In genomic region chr20:50504231-50504823, GRCh38 we compare ENCODE assay signal across 11 cellular contexts. TPM values are rescaled to one million over a fixed set of nuclear protein-coding genes. Genes with fewer than 3 reads are reported as not detected.
A peak's percentile ranks its signal among the peaks of the same experiment; 100 is the strongest.
DNase-seq lines count a peak whose midpoint lies in the region; ATAC-seq, FAIRE-seq and TF ChIP-seq lines count a peak whose summit lies in the region.
"Had no signal": no experiment of that assay in that cellular context is flagged by ENCODE, and none has a peak within 500 bp of the region (broad histone marks: within the 10 kb centered on the region; RNA-seq: fewer than 3 reads in every experiment).

No MANE protein-coding gene starts in this region.

- H3K9me3 ChIP-seq in DND-41 (ENCODE audit: insufficient read depth, low read length, severe bottlenecking) (no peaks in the 10 kb centered on the region), PC-3 (ENCODE audit: low read length) (no peaks in the 10 kb centered on the region), pancreas (no peaks in the 10 kb centered on the region)

- H4K20me1 ChIP-seq in DND-41 (ENCODE audit: insufficient read depth, low read length): no peaks in the 10 kb centered on the region
- H4K20me1 ChIP-seq in PC-3 (ENCODE audit: low read length): no peaks in the 10 kb centered on the region

- no peaks in the 10 kb centered on the region for H3K9me2 ChIP-seq in PC-3 (replicated peaks; ENCODE audit: low read length)

- peak; percentile 22 for TF ChIP-seq CTCF in DND-41 (IDR thresholded peaks at IDR 0.05; ENCODE audit: borderline replicate concordance, extremely low read depth, low read length, poor library complexity, severe bottlenecking)
- peak; percentile 39; the same call in 1 of the 2 replicates for TF ChIP-seq CTCF in PC-3 (conservative IDR thresholded peaks at IDR 0.05; ENCODE audit: low read depth, low read length)
- peak; percentile 15 for TF ChIP-seq CTCF in fibroblast of mammary gland (conservative IDR thresholded peaks at IDR 0.05; ENCODE audit: control insufficient read depth, insufficient read depth, low read depth, low read length)
- no peak for TF ChIP-seq CTCF in pancreas (IDR thresholded peaks at IDR 0.05)

- no peaks in the 10 kb centered on the region for H3F3A ChIP-seq in PC-3 (ENCODE audit: low read length, unreplicated experiment)

- H3K4me1 ChIP-seq in DND-41 (ENCODE audit: insufficient read depth, low read length): peaks cover 2% of the 10 kb centered on the region
- H3K4me1 ChIP-seq in PC-3 (ENCODE audit: insufficient read depth, low read length): peaks cover under 1% of the 10 kb centered on the region
- H3K4me1 ChIP-seq in pancreas: no peaks in the 10 kb centered on the region

- no peak overlapping the region for H3K4me3 ChIP-seq in DND-41 (ENCODE audit: low read depth in 1 of 2, low read length in 2 of 2)
- H3K4me3 ChIP-seq in PC-3 (ENCODE audit: low read length): no peak overlapping the region
- no peak overlapping the region for H3K4me3 ChIP-seq in fibroblast of mammary gland (ENCODE audit: control insufficient read depth, low read depth, low read length)
- no peak overlapping the region for H3K4me3 ChIP-seq in pancreas

- POLR2A ChIA-PET in PC-3 (lab: Charles Lee; ENCODE audit: unreplicated experiment): interaction anchor here (0.5 to 0.6 kb wide), 2 partner anchors 18 to 189 kb away, joined by 4 read pairs; no protein-coding TSS in a partner anchor

- 54 to 57% methylated on average over 4 of the region's 4 CpGs for WGBS in pancreas, 2 donors

- intact Hi-C loops in PC-3 (cut with micrococcal nuclease) (loop anchor here (1.0 kb wide), 2 partner anchors 72 to 76 kb away; no protein-coding TSS in a partner anchor), pancreas (cut with DNase I) (no loop called here)

- H3K9ac ChIP-seq in DND-41 (ENCODE audit: low read depth, low read length) (no peak overlapping the region), PC-3 (ENCODE audit: low read length) (no peak overlapping the region)

- no TSS peak for BruUV-seq in PC-3 (replicated peaks; lab: Mats Ljungman, UMichigan)

- CTCF ChIA-PET in PC-3 (lab: Charles Lee): interaction anchor here (0.8 to 1.2 kb wide), 4 partner anchors 21 to 72 kb away, joined by 3 to 7 read pairs (median 4); no protein-coding TSS in a partner anchor

- no peak overlapping the region for H3K27ac ChIP-seq in DND-41 (ENCODE audit: low read length)
- H3K27ac ChIP-seq in PC-3 (ENCODE audit: low read length): no peak overlapping the region
- no peak overlapping the region for H3K27ac ChIP-seq in pancreas

- DNase-seq in DND-41 (no peak), PC-3 (no peak), fibroblast of mammary gland (ENCODE audit: low read depth) (peak; percentile 73), pancreas (no peak), GM19238 (ENCODE audit: insufficient read length, low spot score) (no peak), superior temporal gyrus (ENCODE audit: extremely low spot score) (no peak), SIG-M5 treated with dmso at 0.1 percent for 504 hours (lab: John Stamatoyannopoulos, UW; ENCODE audit: unreplicated experiment) (no peak)
- no peak for DNase-seq in effector CD4-positive, alpha-beta T cell
- DNase-seq: activated gamma-delta T cell, NCI-H526 had no signal

- ATAC-seq in DND-41 (ENCODE audit: insufficient read depth, low read depth) (no peak), PC-3 (peak; percentile 73), pancreas (peak in 3 of 4 donors; percentile 10 to 46 (median 29))

- no peak overlapping the region for H3K4me2 ChIP-seq in DND-41 (ENCODE audit: insufficient read depth, low read length)
- H3K4me2 ChIP-seq in PC-3 (ENCODE audit: low read length): no peak overlapping the region

- FAIRE-seq in pancreas (lab: Jason Lieb, UNC): no peak
- FAIRE-seq: keratinocyte had no signal

- H3K36me3 ChIP-seq in DND-41 (ENCODE audit: insufficient read depth, low read length) (no peaks in the 10 kb centered on the region), PC-3 (ENCODE audit: low read depth, low read length) (no peaks in the 10 kb centered on the region), pancreas (no peaks in the 10 kb centered on the region)

- H3K27me3 ChIP-seq in DND-41 (ENCODE audit: insufficient read depth, low read length, poor library complexity) (peaks cover 5% of the 10 kb centered on the region), PC-3 (ENCODE audit: low read length) (no peaks in the 10 kb centered on the region), pancreas (no peaks in the 10 kb centered on the region)

- H3K79me2 ChIP-seq in DND-41 (ENCODE audit: insufficient read depth, low read length) (no peaks in the 10 kb centered on the region), PC-3 (ENCODE audit: low read length) (no peaks in the 10 kb centered on the region)

- H2AFZ ChIP-seq in DND-41 (ENCODE audit: low read depth, low read length): no peak overlapping the region
- no peak overlapping the region for H2AFZ ChIP-seq in PC-3 (ENCODE audit: low read length)

RNA-seq across cellular contexts. Expression of gene PTPN1, which starts 5.9 kb away (rescaled TPM):
- 47.2 and 47.7 TPM in 2 replicates for total RNA-seq in PC-3 (2014; rRNA removed)
- total RNA-seq in pancreas: 10 to 100 TPM in 1 of 6 donors, 1 to 10 TPM in 5; 6.0 to 12.4 (median 8.4) TPM
- polyA plus RNA-seq in pancreas: 10 to 100 TPM in 1 of 2 donors, 1 to 10 TPM in 1; 8.3 to 11.2 TPM

Comparison
In these comparisons a context has a peak if more than half of its experiments do, and no peak if none do; other contexts are left out.
1. CTCF ChIP-seq: peak in DND-41 (single experiment), PC-3 (single experiment) and fibroblast of mammary gland (single experiment); none in pancreas (0 of 4).